28 cellular contexts compared by ENCODE assay signal in genomic region chr15:87578776-87579175, GRCh38.
"Had no signal": no experiment of that assay in that cellular context is flagged by ENCODE, and none has a peak within 500 bp of the region (broad histone marks: within the 10 kb centered on the region; RNA-seq: fewer than 3 reads in every experiment).

No MANE protein-coding gene starts in this region.

- H3K9me3 Mint-ChIP-seq: activated CD4-positive, alpha-beta memory T cell treated with anti-CD3 and anti-CD28 coated beads for 36 hours; activated CD4-positive, alpha-beta T cell treated with anti-CD3 and anti-CD28 coated beads, Interleukin-2, amount 10 ng/mL, durations not matched to agents 24 days and 14 days; activated naive CD4-positive, alpha-beta T cell treated with anti-CD3 and anti-CD28 coated beads for 36 hours; activated naive CD4-positive, alpha-beta T cell treated with anti-CD3 and anti-CD28 coated beads, Interleukin-2, amount 50 U/mL, for 24 hours; activated naive CD8-positive, alpha-beta T cell treated with anti-CD3 and anti-CD28 coated beads for 36 hours; activated naive CD8-positive, alpha-beta T cell treated with anti-CD3 and anti-CD28 coated beads, Interleukin-2, amount 50 U/mL, for 24 hours; activated T-helper 1 cell treated with anti-CD3 and anti-CD28 coated beads, Interleukin-12 subunit alpha, Interleukin-12 subunit beta, Interleukin-2, Interleukin-4 antibody, amounts not matched to agents 30 ng/mL and 10 ng/mL and 1 ng/mL, durations not matched to agents 14 hours and 24 hours and 36 hours; activated T-helper 2 cell treated with anti-CD3 and anti-CD28 coated beads, Interferon-gamma antibody, Interleukin-2, Interleukin-4, amounts not matched to agents 10 μg/mL and 5 μg/mL and 100 μg/mL, durations not matched to agents 14 hours and 24 hours and 36 hours had no signal

- H3K4me1 Mint-ChIP-seq: activated CD4-positive, alpha-beta T cell treated with anti-CD3 and anti-CD28 coated beads for 36 hours; activated CD4-positive, alpha-beta T cell treated with anti-CD3 and anti-CD28 coated beads, Interleukin-2, amount 10 ng/mL, durations not matched to agents 24 days and 14 days; activated CD8-positive, alpha-beta memory T cell treated with anti-CD3 and anti-CD28 coated beads, Interleukin-2, amount 10 ng/mL, durations not matched to agents 7 days and 5 days; activated naive CD4-positive, alpha-beta T cell treated with anti-CD3 and anti-CD28 coated beads, Interleukin-2, amount 50 U/mL, for 24 hours; activated naive CD8-positive, alpha-beta T cell treated with anti-CD3 and anti-CD28 coated beads for 36 hours; activated naive CD8-positive, alpha-beta T cell treated with anti-CD3 and anti-CD28 coated beads, Interleukin-2, amount 50 U/mL, for 24 hours had no signal

- H3K4me3 Mint-ChIP-seq: activated CD4-positive, alpha-beta memory T cell treated with anti-CD3 and anti-CD28 coated beads for 36 hours; activated CD4-positive, alpha-beta T cell treated with anti-CD3 and anti-CD28 coated beads for 36 hours; activated CD4-positive, alpha-beta T cell treated with anti-CD3 and anti-CD28 coated beads, Interleukin-2, amount 10 ng/mL, durations not matched to agents 24 days and 14 days; activated CD8-positive, alpha-beta memory T cell treated with anti-CD3 and anti-CD28 coated beads, Interleukin-2, amount 10 ng/mL, durations not matched to agents 7 days and 5 days; activated CD8-positive, alpha-beta T cell treated with anti-CD3 and anti-CD28 coated beads, Interleukin-2, amount 10 ng/mL, durations not matched to agents 7 days and 5 days; activated naive CD4-positive, alpha-beta T cell treated with anti-CD3 and anti-CD28 coated beads for 36 hours; activated naive CD4-positive, alpha-beta T cell treated with anti-CD3 and anti-CD28 coated beads, Interleukin-2, amount 50 U/mL, for 24 hours; activated naive CD8-positive, alpha-beta T cell treated with anti-CD3 and anti-CD28 coated beads for 36 hours; activated naive CD8-positive, alpha-beta T cell treated with anti-CD3 and anti-CD28 coated beads, Interleukin-2, amount 50 U/mL, for 24 hours; activated T-helper 1 cell treated with anti-CD3 and anti-CD28 coated beads, Interleukin-12 subunit alpha, Interleukin-12 subunit beta, Interleukin-2, Interleukin-4 antibody, amounts not matched to agents 30 ng/mL and 10 ng/mL and 1 ng/mL, durations not matched to agents 14 hours and 24 hours and 36 hours had no signal

- H3K27ac Mint-ChIP-seq: activated CD4-positive, alpha-beta memory T cell treated with anti-CD3 and anti-CD28 coated beads for 36 hours; activated CD4-positive, alpha-beta T cell treated with anti-CD3 and anti-CD28 coated beads for 36 hours; activated CD4-positive, alpha-beta T cell treated with anti-CD3 and anti-CD28 coated beads, Interleukin-2, amount 10 ng/mL, durations not matched to agents 24 days and 14 days; activated CD8-positive, alpha-beta memory T cell treated with anti-CD3 and anti-CD28 coated beads, Interleukin-2, amount 10 ng/mL, durations not matched to agents 7 days and 5 days; activated CD8-positive, alpha-beta T cell treated with anti-CD3 and anti-CD28 coated beads, Interleukin-2, amount 10 ng/mL, durations not matched to agents 7 days and 5 days; activated naive CD4-positive, alpha-beta T cell treated with anti-CD3 and anti-CD28 coated beads for 36 hours; activated naive CD4-positive, alpha-beta T cell treated with anti-CD3 and anti-CD28 coated beads, Interleukin-2, amount 50 U/mL, for 24 hours; activated naive CD8-positive, alpha-beta T cell treated with anti-CD3 and anti-CD28 coated beads for 36 hours; activated naive CD8-positive, alpha-beta T cell treated with anti-CD3 and anti-CD28 coated beads, Interleukin-2, amount 50 U/mL, for 24 hours; activated T-helper 1 cell treated with anti-CD3 and anti-CD28 coated beads, Interleukin-12 subunit alpha, Interleukin-12 subunit beta, Interleukin-2, Interleukin-4 antibody, amounts not matched to agents 30 ng/mL and 10 ng/mL and 1 ng/mL, durations not matched to agents 14 hours and 24 hours and 36 hours; activated T-helper 2 cell treated with anti-CD3 and anti-CD28 coated beads, Interferon-gamma antibody, Interleukin-2, Interleukin-4, amounts not matched to agents 10 μg/mL and 5 μg/mL and 100 μg/mL, durations not matched to agents 14 hours and 24 hours and 36 hours had no signal

- H3K36me3 Mint-ChIP-seq: activated CD4-positive, alpha-beta memory T cell treated with anti-CD3 and anti-CD28 coated beads for 36 hours; activated CD8-positive, alpha-beta memory T cell treated with anti-CD3 and anti-CD28 coated beads, Interleukin-2, amount 10 ng/mL, durations not matched to agents 7 days and 5 days; activated naive CD4-positive, alpha-beta T cell treated with anti-CD3 and anti-CD28 coated beads, Interleukin-2, amount 50 U/mL, for 24 hours; activated naive CD8-positive, alpha-beta T cell treated with anti-CD3 and anti-CD28 coated beads for 36 hours had no signal

- H3K36me3 ChIP-seq: colonic mucosa, heart left ventricle had no signal

- H3K4me3 ChIP-seq: adrenal gland, body of pancreas, colonic mucosa, heart left ventricle had no signal

- DNase-seq: activated CD4-positive, alpha-beta memory T cell treated with anti-CD3 and anti-CD28 coated beads for 36 hours; activated CD4-positive, alpha-beta T cell treated with anti-CD3 and anti-CD28 coated beads for 36 hours; activated CD4-positive, alpha-beta T cell treated with anti-CD3 and anti-CD28 coated beads, Interleukin-2, amount 10 ng/mL, durations not matched to agents 24 days and 14 days; activated CD4-positive, CD25-positive, alpha-beta regulatory T cell; activated CD4-positive, CD25-positive, alpha-beta regulatory T cell treated with anti-CD3 and anti-CD28 coated beads, Interleukin-2, amount 50 U/mL, for 72 hours; activated CD8-positive, alpha-beta memory T cell treated with anti-CD3 and anti-CD28 coated beads, Interleukin-2, amount 10 ng/mL, durations not matched to agents 7 days and 5 days; activated CD8-positive, alpha-beta memory T cell treated with anti-CD3 and anti-CD28 coated beads, Interleukin-2, amount 50 U/mL, for 4 hours; activated CD8-positive, alpha-beta T cell treated with anti-CD3 and anti-CD28 coated beads, Interleukin-2, amount 10 ng/mL, durations not matched to agents 7 days and 5 days; activated effector memory CD4-positive, alpha-beta T cell treated with anti-CD3 and anti-CD28 coated beads, Interleukin-2, amount 50 U/mL, for 16 hours; activated naive CD4-positive, alpha-beta T cell treated with anti-CD3 and anti-CD28 coated beads for 36 hours; activated naive CD8-positive, alpha-beta T cell treated with anti-CD3 and anti-CD28 coated beads for 36 hours; activated naive CD8-positive, alpha-beta T cell treated with anti-CD3 and anti-CD28 coated beads, Interleukin-2, amount 50 U/mL, for 24 hours; activated T-cell treated with anti-CD3 and anti-CD28 coated beads, Interleukin-2, amount 50 U/mL, for 1 hour; activated T-cell treated with anti-CD3 and anti-CD28 coated beads, Interleukin-2, amount 50 U/mL, for 48 hours; adrenal gland; aorta; body of pancreas; central memory CD4-positive, alpha-beta T cell; cerebellar nuclear complex; colonic mucosa; effector CD8-positive, alpha-beta T cell; foreskin fibroblast; heart left ventricle; T-helper 2 cell had no signal

- H3K27ac ChIP-seq: adrenal gland, body of pancreas, colonic mucosa, heart left ventricle had no signal

- H3K4me1 ChIP-seq: adrenal gland, body of pancreas, colonic mucosa, heart left ventricle had no signal

- ATAC-seq: activated CD4-positive, alpha-beta T cell treated with anti-CD3 and anti-CD28 coated beads for 36 hours; activated CD8-positive, alpha-beta memory T cell treated with anti-CD3 and anti-CD28 coated beads, Interleukin-2, amount 10 ng/mL, durations not matched to agents 7 days and 5 days; activated CD8-positive, alpha-beta T cell treated with anti-CD3 and anti-CD28 coated beads, Interleukin-2, amount 10 ng/mL, durations not matched to agents 7 days and 5 days; activated naive CD8-positive, alpha-beta T cell treated with anti-CD3 and anti-CD28 coated beads, Interleukin-2, amount 50 U/mL, for 24 hours; body of pancreas; esophagus mucosa; heart left ventricle had no signal

- H3K27me3 ChIP-seq: adrenal gland, body of pancreas, colonic mucosa, heart left ventricle had no signal

- H3K27me3 Mint-ChIP-seq: activated CD4-positive, alpha-beta memory T cell treated with anti-CD3 and anti-CD28 coated beads for 36 hours; activated CD4-positive, alpha-beta T cell treated with anti-CD3 and anti-CD28 coated beads, Interleukin-2, amount 10 ng/mL, durations not matched to agents 24 days and 14 days; activated naive CD4-positive, alpha-beta T cell treated with anti-CD3 and anti-CD28 coated beads, Interleukin-2, amount 50 U/mL, for 24 hours; activated naive CD8-positive, alpha-beta T cell treated with anti-CD3 and anti-CD28 coated beads for 36 hours had no signal

- H3K9me3 ChIP-seq: adrenal gland, body of pancreas, colonic mucosa, heart left ventricle had no signal
